Comparison of ENCODE assay signal across 14 cellular contexts in genomic region chr16:7185689-7186088, GRCh38.
"Had no signal": no experiment of that assay in that cellular context is flagged by ENCODE, and none has a peak within 500 bp of the region (broad histone marks: within the 10 kb centered on the region; RNA-seq: fewer than 3 reads in every experiment).

No MANE protein-coding gene starts in this region.

- H3K9me3 ChIP-seq: gastroesophageal sphincter, mucosa of descending colon, right atrium auricular region, tibial nerve had no signal

- ATAC-seq: activated CD8-positive, alpha-beta memory T cell treated with anti-CD3 and anti-CD28 coated beads, Interleukin-2, amount 10 ng/mL, durations not matched to agents 7 days and 5 days; gastroesophageal sphincter; mucosa of descending colon; naive thymus-derived CD8-positive, alpha-beta T cell; stimulated activated memory B cell treated with anti-CD40 and anti-IgM and Interleukin-4, amounts not matched to agents 10 μg/mL and 1 μg/mL and 100 μg/mL, for 72 hours had no signal

- H3K27ac ChIP-seq: gastroesophageal sphincter, right atrium auricular region, tibial nerve had no signal

- H3K4me3 ChIP-seq: gastroesophageal sphincter, lung, mucosa of descending colon, right atrium auricular region, tibial nerve had no signal

- H3K4me1 ChIP-seq: gastroesophageal sphincter, right atrium auricular region, tibial nerve had no signal

- DNase-seq: activated CD8-positive, alpha-beta memory T cell treated with anti-CD3 and anti-CD28 coated beads, Interleukin-2, amount 10 ng/mL, durations not matched to agents 7 days and 5 days; activated effector memory CD4-positive, alpha-beta T cell treated with Interleukin-2 at 50 U/mL for 16 hours; activated T-cell treated with anti-CD3 and anti-CD28 coated beads, Interleukin-2, amount 50 U/mL, for 24 hours; cortex of kidney; effector CD8-positive, alpha-beta T cell; mucosa of descending colon; naive thymus-derived CD8-positive, alpha-beta T cell; nucleus accumbens; stimulated activated CD4-positive, alpha-beta T cell treated with anti-CD3 and anti-CD28 coated beads, Interleukin-1b, Interleukin-23, amount 100 ng/mL, for 48 hours had no signal

- H3K27me3 ChIP-seq: gastroesophageal sphincter, right atrium auricular region, tibial nerve had no signal
